In genomic region chr7:93194368-93194767, GRCh38 we compare ENCODE assay signal across 14 cellular contexts. TPM values are rescaled to one million over a fixed set of nuclear protein-coding genes. Genes with fewer than 3 reads are reported as not detected.
DNase-seq lines count a peak whose midpoint lies in the region; TF ChIP-seq lines count a peak whose summit lies in the region.
"Had no signal": no experiment of that assay in that cellular context is flagged by ENCODE, and none has a peak within 500 bp of the region (broad histone marks: within the 10 kb centered on the region; RNA-seq: fewer than 3 reads in every experiment).

No MANE protein-coding gene starts in this region.

- H3K36me3 Mint-ChIP-seq in MCF 10A (ENCODE audit: insufficient read depth, unreplicated experiment) = no peaks in the 10 kb centered on the region
- H3K36me3 Mint-ChIP-seq: activated naive CD4-positive, alpha-beta T cell treated with anti-CD3 and anti-CD28 coated beads, Interleukin-2, amount 50 U/mL, for 72 hours; memory B cell had no signal

- H3K9ac ChIP-seq in fibroblast of lung (ENCODE audit: insufficient read depth, low read length) = no peak overlapping the region

- no peaks in the 10 kb centered on the region for H3K36me3 ChIP-seq in breast epithelium
- H3K36me3 ChIP-seq in fibroblast of lung (ENCODE audit: control insufficient read depth, insufficient read depth, low read length) = no peaks in the 10 kb centered on the region
- H3K36me3 ChIP-seq in spleen = no peaks in the 10 kb centered on the region

- H3K9me3 Mint-ChIP-seq in MCF 10A (ENCODE audit: unreplicated experiment) = no peaks in the 10 kb centered on the region
- H3K9me3 Mint-ChIP-seq: activated naive CD4-positive, alpha-beta T cell treated with anti-CD3 and anti-CD28 coated beads, Interleukin-2, amount 50 U/mL, for 72 hours; memory B cell; stimulated activated naive CD8-positive, alpha-beta T cell treated with anti-CD3 and anti-CD28 coated beads, Interleukin-15, Interleukin-2, amounts not matched to agents 100 ng/mL and 50 ng/mL, for 24 hours had no signal

- CTCF ChIA-PET in MCF 10A (lab: Yijun Ruan, JAX) = interaction anchor here (1.3 kb wide), 1 partner anchor 33 kb away, joined by 3 read pairs; no protein-coding TSS in a partner anchor
- CTCF ChIA-PET in RWPE1 (lab: Yijun Ruan, JAX) = no interaction called here

- WGBS in spleen, 5 donors = 67 to 81% (median 73%) methylated on average over 3 of the region's 3 CpGs

- peaks cover 100% of the 10 kb centered on the region for H3K27me3 Mint-ChIP-seq in MCF 10A (ENCODE audit: insufficient read depth, unreplicated experiment)

- TF ChIP-seq POLR2A in breast epithelium (IDR thresholded peaks at IDR 0.05) (no peak), spleen (IDR thresholded peaks at IDR 0.05) (no peak)

- DNase-seq in MCF 10A (ENCODE audit: unreplicated experiment) = peak; percentile 21
- no peak for DNase-seq in breast epithelium (ENCODE audit: low spot score in 2 of 2)
- DNase-seq in RWPE1 (ENCODE audit: low spot score) = peak; percentile 43
- DNase-seq in fibroblast of lung (ENCODE audit: low read depth in 2 of 2) = peak; percentile 13 to 74
- no peak for DNase-seq in activated CD4-positive, alpha-beta T cell treated with anti-CD3 and anti-CD28 coated beads, Interleukin-2, amount 50 U/mL, for 48 hours
- no peak for DNase-seq in GM19238 (ENCODE audit: insufficient read length, low spot score)
- DNase-seq in T-helper 1 cell = no peak
- no peak for DNase-seq in spleen
- DNase-seq: 8988T, Calu3 had no signal

- BruUV-seq in MCF 10A (replicated peaks; lab: Mats Ljungman, UMichigan) = no TSS peak

- H3K27me3 ChIP-seq in breast epithelium (no peaks in the 10 kb centered on the region), fibroblast of lung (ENCODE audit: control insufficient read depth, insufficient read depth, low read length) (no peaks in the 10 kb centered on the region), spleen (replicated peaks in 1 of 7) (peaks cover 0 to 17% (median 0%) of the 10 kb centered on the region in 7 donors)

- H3K9me3 ChIP-seq in breast epithelium (no peaks in the 10 kb centered on the region), fibroblast of lung (ENCODE audit: control insufficient read depth, insufficient read depth, low read depth, low read length) (no peaks in the 10 kb centered on the region), spleen (no peaks in the 10 kb centered on the region)

- no peaks in the 10 kb centered on the region for H3K4me1 Mint-ChIP-seq in MCF 10A (ENCODE audit: insufficient read depth, unreplicated experiment)

- H3K4me2 ChIP-seq in fibroblast of lung (ENCODE audit: extremely low read depth, insufficient read depth, low read length) = no peak overlapping the region

- H3K4me3 ChIP-seq in breast epithelium = no peak overlapping the region
- no peak overlapping the region for H3K4me3 ChIP-seq in fibroblast of lung (replicated peaks in 1 of 4; ENCODE audit: control extremely low read depth in 1 of 4, insufficient read depth in 1 of 4, low read depth in 3 of 4, low read length in 4 of 4)
- H3K4me3 ChIP-seq in spleen = no peak overlapping the region

- no peak overlapping the region for H3K27ac ChIP-seq in breast epithelium
- H3K27ac ChIP-seq in RWPE1 = no peak overlapping the region
- H3K27ac ChIP-seq in fibroblast of lung (ENCODE audit: insufficient read depth, low read length) = no peak overlapping the region
- no peak overlapping the region for H3K27ac ChIP-seq in spleen

- no peaks in the 10 kb centered on the region for H3K4me1 ChIP-seq in breast epithelium
- H3K4me1 ChIP-seq in fibroblast of lung (ENCODE audit: control insufficient read depth, extremely low read depth, insufficient read depth, low read length) = no peaks in the 10 kb centered on the region
- peaks cover 0 to 7% (median 0%) of the 10 kb centered on the region in 6 donors for H3K4me1 ChIP-seq in spleen

- no peaks in the 10 kb centered on the region for H3K79me2 ChIP-seq in fibroblast of lung (ENCODE audit: control insufficient read depth, insufficient read depth, low read length)

- no peak overlapping the region for H2AFZ ChIP-seq in fibroblast of lung (ENCODE audit: low read length)

- no peaks in the 10 kb centered on the region for H4K20me1 ChIP-seq in fibroblast of lung (ENCODE audit: control insufficient read depth, extremely low read depth, insufficient read depth, low read length)

- intact Hi-C loops in MCF 10A (cut with micrococcal nuclease) (no loop called here), breast epithelium (cut with DNase I; ENCODE audit: low total_unique reads) (no loop called here), spleen (cut with DNase I; ENCODE audit: low total_unique reads) (no loop called here)

- POLR2A ChIA-PET in MCF 10A (lab: Yijun Ruan, JAX) (interaction anchor here (0.6 to 0.7 kb wide), 3 partner anchors 21 to 206 kb away, joined by 3 read pairs; no protein-coding TSS in a partner anchor), RWPE1 (lab: Yijun Ruan, JAX; ENCODE audit: low non-redundant PET) (no interaction called here)

- TF ChIP-seq CTCF in MCF 10A (IDR thresholded peaks at IDR 0.05; ENCODE audit: unreplicated experiment) (no peak), breast epithelium (IDR thresholded peaks at IDR 0.05) (no peak), RWPE1 (conservative IDR thresholded peaks at IDR 0.05; ENCODE audit: low read depth) (no peak), fibroblast of lung (conservative IDR thresholded peaks at IDR 0.05 in 1 of 2, IDR thresholded peaks at IDR 0.05 in 1 of 2; ENCODE audit: low read depth in 1 of 2, low read length in 2 of 2) (no peak), spleen (IDR thresholded peaks at IDR 0.05 in 8 of 11, conservative IDR thresholded peaks at IDR 0.05 in 3 of 11) (no peak)

- no peak overlapping the region for H3K27ac Mint-ChIP-seq in MCF 10A (ENCODE audit: low read depth, unreplicated experiment)
- H3K27ac Mint-ChIP-seq: activated naive CD4-positive, alpha-beta T cell treated with anti-CD3 and anti-CD28 coated beads, Interleukin-2, amount 50 U/mL, for 72 hours; memory B cell; stimulated activated naive CD8-positive, alpha-beta T cell treated with anti-CD3 and anti-CD28 coated beads, Interleukin-15, Interleukin-2, amounts not matched to agents 100 ng/mL and 50 ng/mL, for 24 hours had no signal

- H3K4me3 Mint-ChIP-seq in MCF 10A (ENCODE audit: unreplicated experiment) = no peak overlapping the region
- H3K4me3 Mint-ChIP-seq: memory B cell; stimulated activated naive CD8-positive, alpha-beta T cell treated with anti-CD3 and anti-CD28 coated beads, Interleukin-15, Interleukin-2, amounts not matched to agents 100 ng/mL and 50 ng/mL, for 24 hours had no signal

RNA-seq across cellular contexts. Expression of gene HEPACAM2, which starts 31.9 kb away (rescaled TPM):
- total RNA-seq in MCF 10A (2022) (not detected in 2 replicates), breast epithelium (1 to 10 TPM in 1 of 3 donors, under 1 TPM in 1, not detected in 1; 0.33 to 4.4 TPM), fibroblast of lung (under 0.01 TPM in 2 replicates), spleen (1 to 10 TPM in 1 of 7 donors, under 1 TPM in 1, not detected in 5; 0.28 to 2.4 TPM)
- polyA plus RNA-seq in fibroblast of lung (0.02 TPM in 1 of 2 replicates, not detected in the other), spleen (under 1 TPM in 1 of 3 donors, not detected in 2; 0.06 TPM)
- polyA plus RNA-seq in fibroblast of lung (2012) = not detected in 2 replicates
- polyA minus RNA-seq in fibroblast of lung (ENCODE audit: low replicate concordance) = not detected in 2 replicates
- total RNA-seq: Calu3, endothelial cell of umbilical vein had no signal
- polyA plus RNA-seq: endothelial cell of umbilical vein had no signal

RNA-seq across cellular contexts. Expression of gene VPS50, which starts 37.8 kb away (rescaled TPM):
- total RNA-seq in MCF 10A (2022) (15.2 and 22.4 TPM in 2 replicates), breast epithelium (10 to 100 TPM; 20.3 to 54.4 (median 24.6) TPM), fibroblast of lung (43.7 and 46.4 TPM in 2 replicates), spleen (10 to 100 TPM; 27.4 to 62.6 (median 36.8) TPM)
- polyA plus RNA-seq in fibroblast of lung (14.4 and 16.1 TPM in 2 replicates), spleen (10 to 100 TPM in 1 of 3 donors, 1 to 10 TPM in 2; 8.1 to 10.4 (median 8.5) TPM)
- polyA plus RNA-seq in fibroblast of lung (2012) = 9.1 and 9.3 TPM in 2 replicates
- polyA minus RNA-seq in fibroblast of lung (ENCODE audit: low replicate concordance) = 9.7 and 11.5 TPM in 2 replicates

RNA-seq across cellular contexts. Expression of gene SAMD9L, which starts 46.2 kb away (rescaled TPM):
- total RNA-seq in MCF 10A (2022) = 1.5 and 3.9 TPM in 2 replicates
- total RNA-seq in breast epithelium = 10 to 100 TPM in 1 of 3 donors, 1 to 10 TPM in 2; 7.5 to 10.5 (median 8.6) TPM
- 15.7 and 23.9 TPM in 2 replicates for total RNA-seq in fibroblast of lung
- 8.6 and 11.8 TPM in 2 replicates for polyA plus RNA-seq in fibroblast of lung
- polyA plus RNA-seq in fibroblast of lung (2012) = 8.5 and 10.4 TPM in 2 replicates
- 0.56 and 1.9 TPM in 2 replicates for polyA minus RNA-seq in fibroblast of lung (ENCODE audit: low replicate concordance)
- total RNA-seq in spleen = 10 to 100 TPM; 34.8 to 61.3 (median 52.7) TPM
- 10 to 100 TPM in 2 of 3 donors, 1 to 10 TPM in 1; 8.5 to 13.0 (median 12.0) TPM for polyA plus RNA-seq in spleen

Comparison
In these comparisons a context has a peak if more than half of its experiments do, and no peak if none do; other contexts are left out.
1. DNase-seq: peak in MCF 10A (single experiment), RWPE1 (single experiment) and fibroblast of lung (2 of 2); none in breast epithelium (0 of 2), activated CD4-positive, alpha-beta T cell treated with anti-CD3 and anti-CD28 coated beads, Interleukin-2, amount 50 U/mL, for 48 hours (0 of 2), GM19238 (single experiment), T-helper 1 cell (0 of 5) and spleen (single experiment).